ENCODE assay signal across 9 cellular contexts in the genomic region with DNA sequence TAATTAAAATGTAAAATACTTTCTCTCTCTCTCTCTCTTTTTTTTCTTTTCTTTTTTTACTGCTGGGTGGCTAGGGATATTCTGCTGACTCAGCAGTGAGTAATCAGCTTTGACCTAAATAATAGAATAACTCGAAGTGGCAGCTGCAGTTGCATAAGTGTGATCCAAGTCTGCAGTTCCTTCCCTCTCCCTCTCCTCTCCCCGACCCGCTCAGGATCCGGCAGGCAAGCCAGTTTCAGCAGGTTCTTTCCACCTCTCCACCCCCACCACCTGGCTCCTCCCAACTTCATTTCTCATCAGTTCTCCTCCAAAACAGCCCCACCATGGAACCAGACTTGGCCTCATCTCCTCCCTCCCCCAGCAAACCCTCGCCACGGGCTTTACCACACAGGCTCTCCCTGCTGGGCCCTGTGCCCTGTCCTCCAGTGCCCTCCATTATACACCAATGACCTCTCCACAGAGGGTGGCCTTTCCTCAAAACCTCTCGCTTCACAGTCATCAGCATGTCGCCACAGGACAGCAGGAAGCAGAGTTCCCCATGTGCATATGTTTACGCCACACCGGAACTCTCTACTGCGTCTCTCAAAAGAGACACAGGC. TPM values are rescaled to one million over a fixed set of nuclear protein-coding genes. Genes with fewer than 3 reads are reported as not detected.
A peak's percentile ranks its signal among the peaks of the same experiment; 100 is the strongest.
DNase-seq lines count a peak whose midpoint lies in the region; ATAC-seq and TF ChIP-seq lines count a peak whose summit lies in the region.
"Had no signal": no experiment of that assay in that cellular context is flagged by ENCODE, and none has a peak within 500 bp of the region (broad histone marks: within the 10 kb centered on the region; RNA-seq: fewer than 3 reads in every experiment).

No MANE protein-coding gene starts in this region.

- H3K4me1 Mint-ChIP-seq in endothelial cell (ENCODE audit: unreplicated experiment): peaks cover 46% of the 10 kb centered on the region
- H3K4me1 Mint-ChIP-seq in activated T-helper 1 cell treated with anti-CD3 and anti-CD28 coated beads, Interleukin-12 subunit alpha, Interleukin-12 subunit beta, Interleukin-2, Interleukin-4 antibody, amounts not matched to agents 30 ng/mL and 10 ng/mL and 1 ng/mL, durations not matched to agents 14 hours and 24 hours and 36 hours (ENCODE audit: low read depth): no peaks in the 10 kb centered on the region

- no peak overlapping the region for H3K4me3 Mint-ChIP-seq in endothelial cell (ENCODE audit: unreplicated experiment)
- H3K4me3 Mint-ChIP-seq in activated T-helper 1 cell treated with anti-CD3 and anti-CD28 coated beads, Interleukin-12 subunit alpha, Interleukin-12 subunit beta, Interleukin-2, Interleukin-4 antibody, amounts not matched to agents 30 ng/mL and 10 ng/mL and 1 ng/mL, durations not matched to agents 14 hours and 24 hours and 36 hours: no peak overlapping the region

- no peak for ATAC-seq in activated naive CD4-positive, alpha-beta T cell treated with anti-CD3 and anti-CD28 coated beads, Interleukin-2, amount 50 U/mL, for 72 hours

- H3K9me3 ChIP-seq in mucosa of rectum (ENCODE audit: control insufficient read depth in 2 of 2, low read length in 2 of 2): no peaks in the 10 kb centered on the region

- peaks cover 5% of the 10 kb centered on the region for H3K27me3 Mint-ChIP-seq in endothelial cell (ENCODE audit: unreplicated experiment)
- H3K27me3 Mint-ChIP-seq in activated T-helper 1 cell treated with anti-CD3 and anti-CD28 coated beads, Interleukin-12 subunit alpha, Interleukin-12 subunit beta, Interleukin-2, Interleukin-4 antibody, amounts not matched to agents 30 ng/mL and 10 ng/mL and 1 ng/mL, durations not matched to agents 14 hours and 24 hours and 36 hours (ENCODE audit: insufficient read depth): peaks cover 9% of the 10 kb centered on the region

- no peaks in the 10 kb centered on the region for H3K9me3 Mint-ChIP-seq in endothelial cell (ENCODE audit: unreplicated experiment)
- no peaks in the 10 kb centered on the region for H3K9me3 Mint-ChIP-seq in activated naive CD4-positive, alpha-beta T cell treated with anti-CD3 and anti-CD28 coated beads, Interleukin-2, amount 50 U/mL, for 72 hours
- H3K9me3 Mint-ChIP-seq in activated T-helper 1 cell treated with anti-CD3 and anti-CD28 coated beads, Interleukin-12 subunit alpha, Interleukin-12 subunit beta, Interleukin-2, Interleukin-4 antibody, amounts not matched to agents 30 ng/mL and 10 ng/mL and 1 ng/mL, durations not matched to agents 14 hours and 24 hours and 36 hours: no peaks in the 10 kb centered on the region

- intact Hi-C loops in activated T-helper 1 cell treated with anti-CD3 and anti-CD28 coated beads, Interleukin-12 subunit alpha, Interleukin-12 subunit beta, Interleukin-2, Interleukin-4 antibody, amounts not matched to agents 30 ng/mL and 10 ng/mL and 1 ng/mL, durations not matched to agents 14 hours and 24 hours and 36 hours (cut with micrococcal nuclease): no loop called here

- H3K4me1 ChIP-seq in mucosa of rectum (ENCODE audit: control insufficient read depth in 2 of 2, insufficient read depth in 2 of 2, low read length in 2 of 2): peaks cover 4 to 15% of the 10 kb centered on the region in 2 donors

- H3K36me3 Mint-ChIP-seq in endothelial cell (ENCODE audit: low read depth, unreplicated experiment): peaks cover 9% of the 10 kb centered on the region
- H3K36me3 Mint-ChIP-seq in activated naive CD4-positive, alpha-beta T cell treated with anti-CD3 and anti-CD28 coated beads, Interleukin-2, amount 50 U/mL, for 72 hours: no peaks in the 10 kb centered on the region
- H3K36me3 Mint-ChIP-seq in activated T-helper 1 cell treated with anti-CD3 and anti-CD28 coated beads, Interleukin-12 subunit alpha, Interleukin-12 subunit beta, Interleukin-2, Interleukin-4 antibody, amounts not matched to agents 30 ng/mL and 10 ng/mL and 1 ng/mL, durations not matched to agents 14 hours and 24 hours and 36 hours (ENCODE audit: low read depth): no peaks in the 10 kb centered on the region

- H3K27ac Mint-ChIP-seq in endothelial cell (ENCODE audit: unreplicated experiment): peak overlapping the region; percentile 58
- peak overlapping the region in 1 of 2 donors; percentile 40 for H3K27ac Mint-ChIP-seq in activated naive CD4-positive, alpha-beta T cell treated with anti-CD3 and anti-CD28 coated beads, Interleukin-2, amount 50 U/mL, for 72 hours
- H3K27ac Mint-ChIP-seq in activated T-helper 1 cell treated with anti-CD3 and anti-CD28 coated beads, Interleukin-12 subunit alpha, Interleukin-12 subunit beta, Interleukin-2, Interleukin-4 antibody, amounts not matched to agents 30 ng/mL and 10 ng/mL and 1 ng/mL, durations not matched to agents 14 hours and 24 hours and 36 hours: no peak overlapping the region

- TF ChIP-seq CTCF in endothelial cell (IDR thresholded peaks at IDR 0.05; ENCODE audit: unreplicated experiment): no peak

- no peak overlapping the region for H3K4me3 ChIP-seq in mucosa of rectum (ENCODE audit: low read length in 2 of 2)

- H3K9ac ChIP-seq in mucosa of rectum (ENCODE audit: low read depth in 1 of 2, low read length in 2 of 2): peak overlapping the region in 1 of 2 donors; percentile 1

- H3K27ac ChIP-seq in mucosa of rectum (ENCODE audit: low read depth in 2 of 2, low read length in 2 of 2): peak overlapping the region; percentile 64 to 67

- H3K36me3 ChIP-seq in mucosa of rectum (ENCODE audit: control insufficient read depth in 2 of 2, insufficient read depth in 2 of 2, low read length in 2 of 2): peaks cover 2 to 5% of the 10 kb centered on the region in 2 donors

- no peaks in the 10 kb centered on the region for H3K27me3 ChIP-seq in mucosa of rectum (ENCODE audit: control insufficient read depth in 2 of 2, insufficient read depth in 2 of 2, low read length in 2 of 2)

- peak; percentile 84 for DNase-seq in CD1c-positive myeloid dendritic cell (ENCODE audit: extremely low spot score)
- DNase-seq in NOMO-1 treated with dmso at 0.1 percent for 144 hours (lab: John Stamatoyannopoulos, UW; ENCODE audit: unreplicated experiment): peak; percentile 40
- peak; percentile 16 for DNase-seq in endothelial cell (ENCODE audit: low spot score)
- no peak for DNase-seq in inferior parietal cortex (ENCODE audit: extremely low spot score)
- no peak for DNase-seq in activated naive CD4-positive, alpha-beta T cell treated with anti-CD3 and anti-CD28 coated beads, Interleukin-2, amount 50 U/mL, for 72 hours (ENCODE audit: low spot score in 2 of 2)
- DNase-seq in HuH-7.5 (ENCODE audit: low spot score): no peak
- no peak for DNase-seq in activated T-helper 1 cell treated with anti-CD3 and anti-CD28 coated beads, Interleukin-12 subunit alpha, Interleukin-12 subunit beta, Interleukin-2, Interleukin-4 antibody, amounts not matched to agents 30 ng/mL and 10 ng/mL and 1 ng/mL, durations not matched to agents 14 hours and 24 hours and 36 hours (ENCODE audit: low spot score)

RNA-seq across cellular contexts. Expression of a gene that starts 22.4 kb away (rescaled TPM):
- total RNA-seq in endothelial cell (ENCODE audit: unreplicated experiment): 24.3 TPM
- total RNA-seq in activated naive CD4-positive, alpha-beta T cell treated with anti-CD3 and anti-CD28 coated beads, Interleukin-2, amount 50 U/mL, for 72 hours: 1 to 10 TPM; 1.2 to 1.9 TPM
- not detected in 2 replicates for total RNA-seq in activated T-helper 1 cell treated with anti-CD3 and anti-CD28 coated beads, Interleukin-12 subunit alpha, Interleukin-12 subunit beta, Interleukin-2, Interleukin-4 antibody, amounts not matched to agents 30 ng/mL and 10 ng/mL and 1 ng/mL, durations not matched to agents 14 hours and 24 hours and 36 hours

RNA-seq across cellular contexts. Expression of a gene that starts 42.0 kb away (rescaled TPM):
- total RNA-seq in endothelial cell (ENCODE audit: unreplicated experiment): not detected
- total RNA-seq in activated naive CD4-positive, alpha-beta T cell treated with anti-CD3 and anti-CD28 coated beads, Interleukin-2, amount 50 U/mL, for 72 hours: under 1 TPM; 0.34 to 0.41 TPM
- total RNA-seq in activated T-helper 1 cell treated with anti-CD3 and anti-CD28 coated beads, Interleukin-12 subunit alpha, Interleukin-12 subunit beta, Interleukin-2, Interleukin-4 antibody, amounts not matched to agents 30 ng/mL and 10 ng/mL and 1 ng/mL, durations not matched to agents 14 hours and 24 hours and 36 hours: not detected in 2 replicates

RNA-seq across cellular contexts. Expression of a gene that starts 56.2 kb away (rescaled TPM):
- total RNA-seq in endothelial cell (ENCODE audit: unreplicated experiment): not detected
- total RNA-seq in activated naive CD4-positive, alpha-beta T cell treated with anti-CD3 and anti-CD28 coated beads, Interleukin-2, amount 50 U/mL, for 72 hours: not detected
- total RNA-seq in activated T-helper 1 cell treated with anti-CD3 and anti-CD28 coated beads, Interleukin-12 subunit alpha, Interleukin-12 subunit beta, Interleukin-2, Interleukin-4 antibody, amounts not matched to agents 30 ng/mL and 10 ng/mL and 1 ng/mL, durations not matched to agents 14 hours and 24 hours and 36 hours: not detected in 2 replicates
- total RNA-seq: subcutaneous adipose tissue had no signal

Comparison
In these comparisons a context has a peak if more than half of its experiments do, and no peak if none do; other contexts are left out.
1. DNase-seq: peak in CD1c-positive myeloid dendritic cell (single experiment), NOMO-1 treated with dmso at 0.1 percent for 144 hours (single experiment) and endothelial cell (single experiment); none in inferior parietal cortex (single experiment), activated naive CD4-positive, alpha-beta T cell treated with anti-CD3 and anti-CD28 coated beads, Interleukin-2, amount 50 U/mL, for 72 hours (0 of 2), HuH-7.5 (single experiment) and activated T-helper 1 cell treated with anti-CD3 and anti-CD28 coated beads, Interleukin-12 subunit alpha, Interleukin-12 subunit beta, Interleukin-2, Interleukin-4 antibody, amounts not matched to agents 30 ng/mL and 10 ng/mL and 1 ng/mL, durations not matched to agents 14 hours and 24 hours and 36 hours (single experiment).